ENCODE assay signal across 29 cellular contexts in genomic region chr15:70653426-70653825, GRCh38.
"Had no signal": no experiment of that assay in that cellular context is flagged by ENCODE, and none has a peak within 500 bp of the region (broad histone marks: within the 10 kb centered on the region; RNA-seq: fewer than 3 reads in every experiment).

No MANE protein-coding gene starts in this region.

- H3K27me3 ChIP-seq: neural progenitor cell, neutrophil, sigmoid colon, testis, thyroid gland, transverse colon, upper lobe of left lung, vagina had no signal

- H3K27ac Mint-ChIP-seq: mesothelial cell of epicardium; natural killer cell; nephron progenitor cell; neural progenitor cell; stimulated activated memory B cell treated with anti-CD40 and anti-IgM and Interleukin-4, amounts not matched to agents 10 μg/mL and 1 μg/mL and 100 μg/mL, for 72 hours; stimulated activated naive CD8-positive, alpha-beta T cell treated with anti-CD3 and anti-CD28 coated beads, Interleukin-15, amount 100 ng/mL, for 72 hours had no signal

- H3K27ac ChIP-seq: left ventricle myocardium inferior, neural progenitor cell, neutrophil, sigmoid colon, testis, thyroid gland, transverse colon, upper lobe of left lung, vagina had no signal

- H3K36me3 ChIP-seq: neutrophil had no signal

- H3K4me3 Mint-ChIP-seq: mesothelial cell of epicardium; naive B cell; natural killer cell; nephron progenitor cell; neural progenitor cell; stimulated activated memory B cell treated with anti-CD40 and anti-IgM and Interleukin-4, amounts not matched to agents 10 μg/mL and 1 μg/mL and 100 μg/mL, for 72 hours; stimulated activated naive CD8-positive, alpha-beta T cell treated with anti-CD3 and anti-CD28 coated beads, Interleukin-15, amount 100 ng/mL, for 72 hours had no signal

- ATAC-seq: left colon; natural killer cell; right cardiac atrium; stimulated activated memory B cell treated with anti-CD40 and anti-IgM and Interleukin-4, amounts not matched to agents 10 μg/mL and 1 μg/mL and 100 μg/mL, for 72 hours; stimulated activated naive CD8-positive, alpha-beta T cell treated with anti-CD3 and anti-CD28 coated beads, Interleukin-15, amount 100 ng/mL, for 72 hours had no signal

- DNase-seq: islet precursor cell; left colon; left ventricle myocardium inferior; mesendoderm; naive B cell; natural killer cell; nephron progenitor cell; occipital lobe; retina; right cardiac atrium; sigmoid colon; stimulated activated CD4-positive, alpha-beta T cell treated with anti-CD3 and anti-CD28 coated beads, Interleukin-1b, Interleukin-23, amount 100 ng/mL, for 48 hours; stimulated activated CD4-positive, alpha-beta T cell treated with anti-CD3 and anti-CD28 coated beads, Interleukin-2, amount 100 ng/mL, for 48 hours; stimulated activated CD4-positive, alpha-beta T cell treated with anti-CD3 and anti-CD28 coated beads, Interleukin-4, amount 100 ng/mL, for 4 hours; stimulated activated CD8-positive, alpha-beta memory T cell treated with anti-CD3 and anti-CD28 coated beads, Interleukin-4, amount 100 ng/mL, for 48 hours; stimulated activated naive CD4-positive, alpha-beta T cell treated with Interleukin-2 at 50 U/mL for 16 hours; stimulated activated naive CD8-positive, alpha-beta T cell treated with anti-CD3 and anti-CD28 coated beads, Interleukin-15, amount 100 ng/mL, for 72 hours; testis; thyroid gland; transverse colon had no signal

- H3K9ac ChIP-seq: neural progenitor cell had no signal

- H3K4me2 ChIP-seq: neural progenitor cell, smooth muscle cell had no signal

- H3K4me3 ChIP-seq: left ventricle myocardium inferior, lung, neural progenitor cell, sigmoid colon, smooth muscle cell, testis, thyroid gland, transverse colon, upper lobe of left lung, vagina had no signal

- H3K36me3 Mint-ChIP-seq: natural killer cell; stimulated activated memory B cell treated with anti-CD40 and anti-IgM and Interleukin-4, amounts not matched to agents 10 μg/mL and 1 μg/mL and 100 μg/mL, for 72 hours had no signal

- H3K9me3 Mint-ChIP-seq: mesothelial cell of epicardium; naive B cell; natural killer cell; nephron progenitor cell; neural progenitor cell; stimulated activated memory B cell treated with anti-CD40 and anti-IgM and Interleukin-4, amounts not matched to agents 10 μg/mL and 1 μg/mL and 100 μg/mL, for 72 hours; stimulated activated naive CD8-positive, alpha-beta T cell treated with anti-CD3 and anti-CD28 coated beads, Interleukin-15, amount 100 ng/mL, for 72 hours had no signal

- H3K27me3 Mint-ChIP-seq: progenitor cell of endocrine pancreas; stimulated activated memory B cell treated with anti-CD40 and anti-IgM and Interleukin-4, amounts not matched to agents 10 μg/mL and 1 μg/mL and 100 μg/mL, for 72 hours; stimulated activated naive CD8-positive, alpha-beta T cell treated with anti-CD3 and anti-CD28 coated beads, Interleukin-15, amount 100 ng/mL, for 72 hours had no signal

- H3K4me1 ChIP-seq: left ventricle myocardium inferior, sigmoid colon, testis, transverse colon, upper lobe of left lung, vagina had no signal

- H3K4me1 Mint-ChIP-seq: mesothelial cell of epicardium; naive B cell; natural killer cell; nephron progenitor cell; stimulated activated memory B cell treated with anti-CD40 and anti-IgM and Interleukin-4, amounts not matched to agents 10 μg/mL and 1 μg/mL and 100 μg/mL, for 72 hours; stimulated activated naive CD8-positive, alpha-beta T cell treated with anti-CD3 and anti-CD28 coated beads, Interleukin-15, amount 100 ng/mL, for 72 hours had no signal

- H2AFZ ChIP-seq: neural progenitor cell had no signal

- H3K9me3 ChIP-seq: left ventricle myocardium inferior, neutrophil, sigmoid colon, testis, thyroid gland, transverse colon, upper lobe of left lung, vagina had no signal
